8 cellular contexts compared by ENCODE assay signal in genomic region chr9:128635266-128636023, GRCh38. TPM values are rescaled to one million over a fixed set of nuclear protein-coding genes. Genes with fewer than 3 reads are reported as not detected.
DNase-seq lines count a peak whose midpoint lies in the region; ATAC-seq and TF ChIP-seq lines count a peak whose summit lies in the region.

No MANE protein-coding gene starts in this region.

- peak overlapping the region; percentile 98 for H3K27ac ChIP-seq in hepatocyte

- DNase-seq in DMS79 treated with DMSO at 0.1 percent for 48 hours (lab: John Stamatoyannopoulos, UW) (peak; percentile 84), NB4 (ENCODE audit: low read depth) (no peak), amniotic epithelial cell (ENCODE audit: low read depth) (peak; percentile 91), hepatocyte (ENCODE audit: low spot score) (peak; percentile 96), GM10266 (ENCODE audit: extremely low spot score) (no peak)
- DNase-seq in stimulated activated CD4-positive, alpha-beta T cell treated with anti-CD3 and anti-CD28 coated beads, Interleukin-2, amount 100 ng/mL, for 24 hours: no peak

- no peaks in the 10 kb centered on the region for H3K36me3 ChIP-seq in hepatocyte (replicated peaks; ENCODE audit: insufficient read depth, low read depth)
- peaks cover 42% of the 10 kb centered on the region for H3K36me3 ChIP-seq in skeletal muscle satellite cell (ENCODE audit: insufficient read depth, low read length)

- peak overlapping the region; percentile 81 for H3K9ac ChIP-seq in skeletal muscle satellite cell (ENCODE audit: low read depth, low read length)

- 25% methylated on average over 15 of the region's 20 CpGs for WGBS in hepatocyte (ENCODE audit: low lambda C conversion rate, missing lambda C conversion rate)

- no peak overlapping the region for H2AFZ ChIP-seq in hepatocyte

- H3K4me2 ChIP-seq in hepatocyte: peak overlapping the region; percentile 65
- H3K4me2 ChIP-seq in skeletal muscle satellite cell (ENCODE audit: low read length): peak overlapping the region; percentile 77

- H3K9me3 ChIP-seq in hepatocyte (ENCODE audit: low read depth) (no peaks in the 10 kb centered on the region), skeletal muscle satellite cell (replicated peaks; ENCODE audit: low read length) (no peaks in the 10 kb centered on the region)

- TF ChIP-seq CTCF in NB4 (IDR thresholded peaks at IDR 0.05; ENCODE audit: low read depth, low read length): peak; percentile 24
- peak; percentile 90 for TF ChIP-seq CTCF in hepatocyte (IDR thresholded peaks at IDR 0.05; ENCODE audit: poor library complexity)
- no peak for TF ChIP-seq CTCF in GM10266 (IDR thresholded peaks at IDR 0.05; ENCODE audit: control insufficient read depth, insufficient read depth, low read depth, missing control alignments)

- H4K20me1 ChIP-seq in hepatocyte (ENCODE audit: insufficient read depth, poor library complexity, severe bottlenecking): no peaks in the 10 kb centered on the region

- no peaks in the 10 kb centered on the region for H3K9me2 ChIP-seq in hepatocyte (replicated peaks; ENCODE audit: insufficient read depth)

- no peak overlapping the region for H3K4me3 ChIP-seq in NB4 (ENCODE audit: low read depth, low read length)
- H3K4me3 ChIP-seq in hepatocyte: no peak overlapping the region
- peak overlapping the region; percentile 60 for H3K4me3 ChIP-seq in skeletal muscle satellite cell (ENCODE audit: low read length)

- H3K4me1 ChIP-seq in hepatocyte (ENCODE audit: insufficient read depth) (peaks cover 17% of the 10 kb centered on the region), skeletal muscle satellite cell (ENCODE audit: control insufficient read depth, insufficient read depth, low read length) (peaks cover 37% of the 10 kb centered on the region)

- no peak for ATAC-seq in GM18498 (IDR thresholded peaks at IDR 0.05; ENCODE audit: unreplicated experiment)

- H3K27me3 ChIP-seq in hepatocyte (no peaks in the 10 kb centered on the region), skeletal muscle satellite cell (ENCODE audit: control insufficient read depth, insufficient read depth, low read length) (no peaks in the 10 kb centered on the region)

- no peaks in the 10 kb centered on the region for H3K79me2 ChIP-seq in hepatocyte

- TF ChIP-seq POLR2A in NB4 (IDR thresholded peaks at IDR 0.05; ENCODE audit: extremely low read depth, insufficient read length): no peak

RNA-seq across cellular contexts. Expression of gene DYNC2I2, which starts 21.2 kb away (rescaled TPM):
- 32.4 and 39.9 TPM in 2 replicates for total RNA-seq in hepatocyte
- 78.7 and 91.8 TPM in 2 replicates for polyA plus RNA-seq in hepatocyte
- 34.2 and 44.1 TPM in 2 replicates for total RNA-seq in skeletal muscle satellite cell (2012; rRNA removed)

RNA-seq across cellular contexts. Expression of gene SET, which starts 53.6 kb away (rescaled TPM):
- total RNA-seq in hepatocyte: 343 and 416 TPM in 2 replicates
- polyA plus RNA-seq in hepatocyte: 213 and 217 TPM in 2 replicates
- 329 and 459 TPM in 2 replicates for total RNA-seq in skeletal muscle satellite cell (2012; rRNA removed)

Comparison
In these comparisons a context has a peak if more than half of its experiments do, and no peak if none do; other contexts are left out.
1. DNase-seq: peak in DMS79 treated with DMSO at 0.1 percent for 48 hours (single experiment), amniotic epithelial cell (single experiment) and hepatocyte (single experiment); none in NB4 (single experiment), GM10266 (single experiment) and stimulated activated CD4-positive, alpha-beta T cell treated with anti-CD3 and anti-CD28 coated beads, Interleukin-2, amount 100 ng/mL, for 24 hours (0 of 2).